8 cellular contexts compared by ENCODE assay signal in genomic region chr2:227482638-227483340, GRCh38. TPM values are rescaled to one million over a fixed set of nuclear protein-coding genes. Genes with fewer than 3 reads are reported as not detected.
A peak's percentile ranks its signal among the peaks of the same experiment; 100 is the strongest.
DNase-seq lines count a peak whose midpoint lies in the region; ATAC-seq and TF ChIP-seq lines count a peak whose summit lies in the region.

No MANE protein-coding gene starts in this region.

- H4K8ac ChIP-seq in mesendoderm (ENCODE audit: low read depth, low read length), result no peak overlapping the region

- TF ChIP-seq CTCF in GM12864 (IDR thresholded peaks at IDR 0.05; ENCODE audit: low read depth, low read length, missing control alignments) (no peak), HL-60 (IDR thresholded peaks at IDR 0.05; ENCODE audit: insufficient read depth, low read length) (no peak), body of pancreas (IDR thresholded peaks at IDR 0.05) (no peak), BE2C (IDR thresholded peaks at IDR 0.05; ENCODE audit: low read depth, low read length) (no peak)

- peaks cover 67% of the 10 kb centered on the region for H3K79me2 ChIP-seq in mesendoderm (ENCODE audit: control insufficient read depth, insufficient read depth, low read length)

- peak; percentile 87 for ATAC-seq in GM21515 (IDR thresholded peaks at IDR 0.05; ENCODE audit: unreplicated experiment)
- ATAC-seq in body of pancreas, result no peak

- intact Hi-C loops in body of pancreas (cut with DNase I), result no loop called here

- no peak overlapping the region for H3K4me2 ChIP-seq in mesendoderm (ENCODE audit: low read length)

- no peak overlapping the region for H3K9ac ChIP-seq in mesendoderm (ENCODE audit: low read length)

- H3K9me3 ChIP-seq in body of pancreas (no peaks in the 10 kb centered on the region), BE2C (no peaks in the 10 kb centered on the region; the same call in 1 of the 2 replicates)

- no peak overlapping the region for H2AK5ac ChIP-seq in mesendoderm (ENCODE audit: low read length)

- H2BK120ac ChIP-seq in mesendoderm (ENCODE audit: low read depth, low read length), result no peak overlapping the region

- H3K27ac ChIP-seq in HL-60 (replicated peaks) (0 out of 2 replicates have a peak overlapping the region, but pooled peaks have one; percentile 22), body of pancreas (no peak overlapping the region), mesendoderm (ENCODE audit: low read depth, low read length) (no peak overlapping the region)

- H2BK5ac ChIP-seq in mesendoderm (ENCODE audit: low read length), result no peak overlapping the region

- no peaks in the 10 kb centered on the region for H3K27me3 ChIP-seq in HL-60 (ENCODE audit: insufficient read depth, poor library complexity, severe bottlenecking)
- no peaks in the 10 kb centered on the region for H3K27me3 ChIP-seq in body of pancreas
- H3K27me3 ChIP-seq in mesendoderm (ENCODE audit: insufficient read depth, low read length, poor library complexity), result no peaks in the 10 kb centered on the region
- no peaks in the 10 kb centered on the region; the same call in 1 of the 2 replicates for H3K27me3 ChIP-seq in BE2C

- no peak overlapping the region for H4K5ac ChIP-seq in mesendoderm (ENCODE audit: low read length)

- DNase-seq in GM12864 (ENCODE audit: low read depth), result peak; percentile 74
- no peak for DNase-seq in HL-60 (ENCODE audit: low read depth in 1 of 2, low spot score in 1 of 2)
- DNase-seq in cerebellar cortex (ENCODE audit: low spot score), result peak; percentile 51
- no peak for DNase-seq in NCI-H1105 treated with DMSO at 0.1 percent for 48 hours (lab: John Stamatoyannopoulos, UW)
- DNase-seq in body of pancreas, result no peak
- DNase-seq in mesendoderm, result no peak
- DNase-seq in BE2C, result no peak

- H3K23ac ChIP-seq in mesendoderm (ENCODE audit: low read length), result no peak overlapping the region

- H3K4me3 ChIP-seq in GM12864 (ENCODE audit: low read depth, low read length) (no peak overlapping the region), HL-60 (replicated peaks; ENCODE audit: insufficient read depth, low read length) (no peak overlapping the region), body of pancreas (no peak overlapping the region), mesendoderm (ENCODE audit: low read length) (no peak overlapping the region), BE2C (ENCODE audit: low read depth, low read length) (no peak overlapping the region)

- no peak overlapping the region for H2BK15ac ChIP-seq in mesendoderm (replicated peaks; ENCODE audit: low read depth)

- no peak for TF ChIP-seq POLR2A in body of pancreas (IDR thresholded peaks at IDR 0.05)

- H3K4ac ChIP-seq in mesendoderm (ENCODE audit: low read depth, low read length), result no peak overlapping the region

- no peak overlapping the region for H3K18ac ChIP-seq in mesendoderm (ENCODE audit: low read length)

- H3K79me1 ChIP-seq in mesendoderm (ENCODE audit: low read length), result peaks cover 5% of the 10 kb centered on the region

- H3K36me3 ChIP-seq in body of pancreas (replicated peaks in 1 of 2; ENCODE audit: insufficient read depth in 1 of 2, low read depth in 2 of 2), result no peaks in the 10 kb centered on the region
- no peaks in the 10 kb centered on the region for H3K36me3 ChIP-seq in mesendoderm (ENCODE audit: control insufficient read depth, insufficient read depth, low read length)
- H3K36me3 ChIP-seq in BE2C, result no peaks in the 10 kb centered on the region

- 84 to 86% methylated on average over 1 of the region's 1 CpG for WGBS in body of pancreas, 2 donors
- no CpG with 5 or more reads among the region's 1 CpG for WGBS in mesendoderm (ENCODE audit: extremely low coverage, insufficient coverage, low lambda C conversion rate)

- peaks cover 25% of the 10 kb centered on the region for H3K4me1 ChIP-seq in body of pancreas
- no peaks in the 10 kb centered on the region for H3K4me1 ChIP-seq in mesendoderm (ENCODE audit: control insufficient read depth, low read depth, low read length)
- peaks cover 3% of the 10 kb centered on the region; the same call in 1 of the 2 replicates for H3K4me1 ChIP-seq in BE2C

- H3K56ac ChIP-seq in mesendoderm (ENCODE audit: low read length), result no peak overlapping the region

RNA-seq across cellular contexts. Expression of gene AGFG1, which starts 10.8 kb away (rescaled TPM):
- 10 to 100 TPM; 10.2 to 16.1 TPM for total RNA-seq in body of pancreas
- polyA plus RNA-seq in mesendoderm (2013, experiment 1 of 2), result 68.7 TPM
- 69.9 TPM for polyA plus RNA-seq in mesendoderm (2013, experiment 2 of 2)
- polyA plus RNA-seq in BE2C (2012; ENCODE audit: insufficient read depth, insufficient read length, low read depth), result 56.5 TPM

Comparison
In these comparisons a context has a peak if more than half of its experiments do, and no peak if none do; other contexts are left out.
1. DNase-seq: peak in GM12864 (single experiment) and cerebellar cortex (single experiment); none in HL-60 (0 of 2), NCI-H1105 treated with DMSO at 0.1 percent for 48 hours (single experiment), body of pancreas (0 of 4), mesendoderm (single experiment) and BE2C (single experiment).